Comparison of ENCODE assay signal across 8 cellular contexts in the genomic region with DNA sequence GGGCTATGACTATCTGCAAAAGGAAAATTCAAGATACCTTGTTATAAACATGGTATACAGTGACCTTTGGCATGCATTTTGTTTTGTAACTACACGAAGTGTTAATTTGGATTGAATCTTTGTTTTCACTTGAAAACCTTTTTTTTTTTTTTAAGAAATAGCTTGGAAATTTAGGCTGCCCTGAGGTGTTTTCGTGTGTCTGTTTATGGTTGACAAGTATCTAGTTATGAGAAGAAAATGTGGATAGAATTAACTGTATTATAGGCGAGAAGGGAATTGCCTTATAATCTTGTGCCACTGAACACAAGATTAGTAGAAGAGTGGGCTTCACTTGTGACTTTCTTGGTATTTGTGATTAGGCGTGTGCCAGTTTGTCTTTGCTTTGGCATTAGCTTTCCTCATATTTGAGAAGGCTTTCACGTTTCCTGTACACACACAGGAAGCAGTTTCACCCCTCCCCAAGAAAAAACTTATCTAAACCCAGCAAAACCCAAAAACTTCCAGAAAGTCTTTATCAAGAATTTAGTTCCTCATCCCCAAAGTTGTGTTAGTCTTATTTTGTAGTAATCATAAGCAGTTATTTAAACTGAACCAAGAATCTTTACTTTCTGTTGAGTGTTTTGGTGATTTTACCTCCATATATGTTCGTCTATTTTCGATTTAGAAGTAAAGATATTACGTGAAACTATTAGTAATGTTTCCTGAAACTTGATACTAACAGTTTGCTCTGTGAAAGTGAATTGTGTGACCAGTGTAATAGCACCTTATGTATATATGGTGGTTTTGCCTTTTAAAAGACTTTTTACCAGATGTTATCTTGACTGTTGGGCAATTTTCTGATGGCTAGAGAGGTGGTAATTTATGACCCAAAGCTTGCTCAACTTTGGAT. TPM values are rescaled to one million over a fixed set of nuclear protein-coding genes. Genes with fewer than 3 reads are reported as not detected.
DNase-seq lines count a peak whose midpoint lies in the region; ATAC-seq and TF ChIP-seq lines count a peak whose summit lies in the region.

No MANE protein-coding gene starts in this region.

- 4 to 10% methylated on average over 8 of the region's 8 CpGs for WGBS in lung, 2 donors

- H3K9me3 Mint-ChIP-seq in activated T-helper 2 cell treated with anti-CD3 and anti-CD28 coated beads, Interferon-gamma antibody, Interleukin-2, Interleukin-4, amounts not matched to agents 10 μg/mL and 5 μg/mL and 100 μg/mL, durations not matched to agents 14 hours and 24 hours and 36 hours = no peaks in the 10 kb centered on the region

- H3K4me1 ChIP-seq in lung (ENCODE audit: control insufficient read depth in 2 of 2, insufficient read depth in 2 of 2, low read length in 2 of 2) = peaks cover 2 to 21% of the 10 kb centered on the region in 2 donors

- TF ChIP-seq CTCF in lung (IDR thresholded peaks at IDR 0.05; ENCODE audit: control extremely low read depth, extremely low read depth) = no peak

- intact Hi-C loops in activated T-helper 2 cell treated with anti-CD3 and anti-CD28 coated beads, Interferon-gamma antibody, Interleukin-2, Interleukin-4, amounts not matched to agents 10 μg/mL and 5 μg/mL and 100 μg/mL, durations not matched to agents 14 hours and 24 hours and 36 hours (cut with micrococcal nuclease) = loop anchor here (1.0 to 2.0 kb wide), 2 partner anchors 38 to 90 kb away; no protein-coding TSS in a partner anchor

- no peaks in the 10 kb centered on the region for H3K27me3 Mint-ChIP-seq in activated T-helper 2 cell treated with anti-CD3 and anti-CD28 coated beads, Interferon-gamma antibody, Interleukin-2, Interleukin-4, amounts not matched to agents 10 μg/mL and 5 μg/mL and 100 μg/mL, durations not matched to agents 14 hours and 24 hours and 36 hours (ENCODE audit: low read depth)

- H3K4me3 ChIP-seq in lung = no peak overlapping the region

- no peaks in the 10 kb centered on the region for H3K9me3 ChIP-seq in lung (ENCODE audit: control insufficient read depth in 2 of 2, insufficient read depth in 1 of 2, low read length in 1 of 2)

- peak overlapping the region; percentile 47 to 64 for H3K27ac ChIP-seq in lung (ENCODE audit: low read depth in 1 of 2, low read length in 1 of 2)

- no peaks in the 10 kb centered on the region for H3K27me3 ChIP-seq in lung (ENCODE audit: control insufficient read depth, insufficient read depth)

- H3K27ac Mint-ChIP-seq in activated T-helper 2 cell treated with anti-CD3 and anti-CD28 coated beads, Interferon-gamma antibody, Interleukin-2, Interleukin-4, amounts not matched to agents 10 μg/mL and 5 μg/mL and 100 μg/mL, durations not matched to agents 14 hours and 24 hours and 36 hours = peak overlapping the region; percentile 85

- H3K4me3 Mint-ChIP-seq in activated T-helper 2 cell treated with anti-CD3 and anti-CD28 coated beads, Interferon-gamma antibody, Interleukin-2, Interleukin-4, amounts not matched to agents 10 μg/mL and 5 μg/mL and 100 μg/mL, durations not matched to agents 14 hours and 24 hours and 36 hours (ENCODE audit: low read depth) = peak overlapping the region; percentile 87

- no peaks in the 10 kb centered on the region for H3K36me3 ChIP-seq in lung (ENCODE audit: control insufficient read depth in 2 of 2, insufficient read depth in 2 of 2, low read length in 2 of 2)

- no peak for DNase-seq in activated T-helper 2 cell treated with anti-CD3 and anti-CD28 coated beads, Interferon-gamma antibody, Interleukin-2, Interleukin-4, amounts not matched to agents 10 μg/mL and 5 μg/mL and 100 μg/mL, durations not matched to agents 14 hours and 24 hours and 36 hours (ENCODE audit: low spot score)
- DNase-seq in lung (ENCODE audit: low spot score) (no peak), AG08395 (ENCODE audit: low spot score) (no peak)

- ATAC-seq in GM18498 (IDR thresholded peaks at IDR 0.05; ENCODE audit: unreplicated experiment) (peak; percentile 13), HG03571 (IDR thresholded peaks at IDR 0.05; ENCODE audit: unreplicated experiment) (peak; percentile 20), lung (ENCODE audit: insufficient read depth, low FRiP score) (no peak), GM19023 (IDR thresholded peaks at IDR 0.05; ENCODE audit: unreplicated experiment) (no peak), HG03439 (IDR thresholded peaks at IDR 0.05; ENCODE audit: unreplicated experiment) (no peak), HG02763 (IDR thresholded peaks at IDR 0.05; ENCODE audit: unreplicated experiment) (no peak)

- H3K36me3 Mint-ChIP-seq in activated T-helper 2 cell treated with anti-CD3 and anti-CD28 coated beads, Interferon-gamma antibody, Interleukin-2, Interleukin-4, amounts not matched to agents 10 μg/mL and 5 μg/mL and 100 μg/mL, durations not matched to agents 14 hours and 24 hours and 36 hours (ENCODE audit: low read depth) = peaks cover 26% of the 10 kb centered on the region

- peaks cover 61% of the 10 kb centered on the region for H3K4me1 Mint-ChIP-seq in activated T-helper 2 cell treated with anti-CD3 and anti-CD28 coated beads, Interferon-gamma antibody, Interleukin-2, Interleukin-4, amounts not matched to agents 10 μg/mL and 5 μg/mL and 100 μg/mL, durations not matched to agents 14 hours and 24 hours and 36 hours (ENCODE audit: low read depth)

RNA-seq across cellular contexts. Expression of gene DYRK1A, which starts 3.8 kb away (rescaled TPM):
- total RNA-seq in activated T-helper 2 cell treated with anti-CD3 and anti-CD28 coated beads, Interferon-gamma antibody, Interleukin-2, Interleukin-4, amounts not matched to agents 10 μg/mL and 5 μg/mL and 100 μg/mL, durations not matched to agents 14 hours and 24 hours and 36 hours = 61.8 and 62.5 TPM in 2 replicates
- 100 to 1,000 TPM in 1 of 2 donors, 10 to 100 TPM in 1; 64.0 to 149 TPM for total RNA-seq in lung
- 10 to 100 TPM; 22.1 to 22.5 TPM for polyA plus RNA-seq in lung

Comparison
In these comparisons a context has a peak if more than half of its experiments do, and no peak if none do; other contexts are left out.
1. ATAC-seq: peak in GM18498 (single experiment) and HG03571 (single experiment); none in lung (single experiment), GM19023 (single experiment), HG03439 (single experiment) and HG02763 (single experiment).